In genomic region chr6:122778961-122779671, GRCh38 we compare ENCODE assay signal across 14 cellular contexts. TPM values are rescaled to one million over a fixed set of nuclear protein-coding genes. Genes with fewer than 3 reads are reported as not detected.
A peak's percentile ranks its signal among the peaks of the same experiment; 100 is the strongest.
DNase-seq lines count a peak whose midpoint lies in the region; ATAC-seq and TF ChIP-seq lines count a peak whose summit lies in the region.
"Had no signal": no experiment of that assay in that cellular context is flagged by ENCODE, and none has a peak within 500 bp of the region (broad histone marks: within the 10 kb centered on the region; RNA-seq: fewer than 3 reads in every experiment).

No MANE protein-coding gene starts in this region.

- H3K4me3 ChIP-seq in astrocyte of the spinal cord (ENCODE audit: low read depth, low read length) (no peak overlapping the region), iPS-18a (ENCODE audit: low read length) (peak overlapping the region; percentile 48), psoas muscle (no peak overlapping the region), tibial nerve (no peak overlapping the region)
- H3K4me3 ChIP-seq: esophagus muscularis mucosa had no signal

- intact Hi-C loops in psoas muscle (cut with DNase I): no loop called here

- 53 to 58% (median 55%) methylated on average over 13 of the region's 13 CpGs for WGBS in psoas muscle, 3 donors
- 36 to 45% methylated on average over 13 of the region's 13 CpGs for whole genome bisulfite sequencing in tibial nerve, 2 donors

- no peaks in the 10 kb centered on the region for H3K36me3 ChIP-seq in iPS-18a (ENCODE audit: control insufficient read depth, low read depth, low read length)
- no peaks in the 10 kb centered on the region for H3K36me3 ChIP-seq in psoas muscle (ENCODE audit: insufficient read depth in 1 of 2, low read depth in 1 of 2)
- no peaks in the 10 kb centered on the region for H3K36me3 ChIP-seq in tibial nerve
- H3K36me3 ChIP-seq: esophagus muscularis mucosa had no signal

- peak overlapping the region; percentile 29 for H3K9ac ChIP-seq in iPS-18a (ENCODE audit: low read length)

- H3K27me3 ChIP-seq in iPS-18a (ENCODE audit: control insufficient read depth, insufficient read depth, low read length): no peaks in the 10 kb centered on the region
- H3K27me3 ChIP-seq in psoas muscle (ENCODE audit: insufficient read depth in 3 of 3, low read length in 2 of 3): no peaks in the 10 kb centered on the region
- H3K27me3 ChIP-seq in tibial nerve: no peaks in the 10 kb centered on the region
- H3K27me3 ChIP-seq: esophagus muscularis mucosa had no signal

- no peak for TF ChIP-seq CTCF in astrocyte of the spinal cord (IDR thresholded peaks at IDR 0.05; ENCODE audit: low read depth, low read length)
- no peak for TF ChIP-seq CTCF in psoas muscle (IDR thresholded peaks at IDR 0.05)
- no peak for TF ChIP-seq CTCF in tibial nerve (IDR thresholded peaks at IDR 0.05)

- H3K4me1 ChIP-seq in iPS-18a (ENCODE audit: control insufficient read depth, low read depth, low read length): peaks cover 24% of the 10 kb centered on the region
- H3K4me1 ChIP-seq in psoas muscle: peaks cover 9% of the 10 kb centered on the region
- H3K4me1 ChIP-seq in tibial nerve: no peaks in the 10 kb centered on the region
- H3K4me1 ChIP-seq: esophagus muscularis mucosa had no signal

- peak in 3 of 4 donors; percentile 68 to 79 (median 73) for ATAC-seq in psoas muscle
- ATAC-seq in GM18868 (IDR thresholded peaks at IDR 0.05; ENCODE audit: unreplicated experiment): no peak
- no peak for ATAC-seq in GM19351 (IDR thresholded peaks at IDR 0.05; ENCODE audit: unreplicated experiment)

- TF ChIP-seq POLR2A in tibial nerve (IDR thresholded peaks at IDR 0.05): no peak

- H3K27ac ChIP-seq in iPS-18a (ENCODE audit: low read length): no peak overlapping the region
- no peak overlapping the region for H3K27ac ChIP-seq in psoas muscle
- no peak overlapping the region for H3K27ac ChIP-seq in tibial nerve
- H3K27ac ChIP-seq: esophagus muscularis mucosa had no signal

- in situ Hi-C loops in astrocyte of the spinal cord (cut with HindIII; ENCODE audit: low sequenced_read_pairs): no loop called here

- TF ChIP-seq EP300 in tibial nerve (IDR thresholded peaks at IDR 0.05): no peak

- no peaks in the 10 kb centered on the region for H3K9me3 ChIP-seq in iPS-18a (ENCODE audit: control insufficient read depth, low read depth, low read length)
- H3K9me3 ChIP-seq in psoas muscle: no peaks in the 10 kb centered on the region
- H3K9me3 ChIP-seq in tibial nerve: no peaks in the 10 kb centered on the region
- H3K9me3 ChIP-seq: esophagus muscularis mucosa had no signal

- DNase-seq in NCI-H2107 (lab: John Stamatoyannopoulos, UW) (peak; percentile 21), astrocyte of the spinal cord (ENCODE audit: low read depth, low spot score) (peak; percentile 29), psoas muscle (no peak), tibial nerve (ENCODE audit: low spot score in 2 of 2) (no peak)
- DNase-seq: activated CD4-positive, alpha-beta memory T cell treated with anti-CD3 and anti-CD28 coated beads for 36 hours; activated gamma-delta T cell; CD4-positive, CD25-positive, alpha-beta regulatory T cell; NCI-H774 had no signal

RNA-seq across cellular contexts. Expression of gene FABP7, which starts 0.4 kb away (rescaled TPM):
- total RNA-seq in psoas muscle (10 to 100 TPM in 2 of 4 donors, 1 to 10 TPM in 2; 3.7 to 63.6 (median 27.1) TPM), tibial nerve (not detected)
- 10 to 100 TPM in 2 of 3 donors, 1 to 10 TPM in 1; 7.1 to 42.1 (median 31.3) TPM for polyA plus RNA-seq in psoas muscle
- total RNA-seq: activated CD4-positive, alpha-beta memory T cell treated with anti-CD3 and anti-CD28 coated beads for 36 hours; CD4-positive, CD25-positive, alpha-beta regulatory T cell; esophagus muscularis mucosa; HT-29; myocyte had no signal
- polyA plus RNA-seq: CD4-positive, CD25-positive, alpha-beta regulatory T cell had no signal

RNA-seq across cellular contexts. Expression of gene SMPDL3A, which starts 9.9 kb away (rescaled TPM):
- total RNA-seq in psoas muscle (10 to 100 TPM; 15.1 to 38.4 (median 22.5) TPM), tibial nerve (10 to 100 TPM in 2 of 4 donors, 1 to 10 TPM in 2; 8.6 to 14.0 (median 10.5) TPM)
- polyA plus RNA-seq in psoas muscle: 10 to 100 TPM in 2 of 3 donors, 1 to 10 TPM in 1; 6.3 to 36.1 (median 35.2) TPM
- total RNA-seq: CD4-positive, CD25-positive, alpha-beta regulatory T cell had no signal

Comparison
In these comparisons a context has a peak if more than half of its experiments do, and no peak if none do; other contexts are left out.
1. DNase-seq: peak in NCI-H2107 (single experiment) and astrocyte of the spinal cord (single experiment); none in psoas muscle (0 of 2) and tibial nerve (0 of 2).
2. ATAC-seq: peak in psoas muscle (3 of 4); none in GM18868 (single experiment) and GM19351 (single experiment).